ENCODE assay signal across 16 cellular contexts in genomic region chr1:218481116-218481775, GRCh38.
DNase-seq lines count a peak whose midpoint lies in the region; ATAC-seq, FAIRE-seq and TF ChIP-seq lines count a peak whose summit lies in the region.
"Had no signal": no experiment of that assay in that cellular context is flagged by ENCODE, and none has a peak within 500 bp of the region (broad histone marks: within the 10 kb centered on the region; RNA-seq: fewer than 3 reads in every experiment).

No MANE protein-coding gene starts in this region.

- in situ Hi-C loops in IMR-90 (cut with MboI; ENCODE audit: low sequenced_read_pairs) = loop anchor here (10.0 kb wide), 1 partner anchor 584 kb away; no protein-coding TSS in a partner anchor

- 15% methylated on average over 3 of the region's 3 CpGs for WGBS in A549 (ENCODE audit: missing lambda C conversion rate)
- WGBS in IMR-90 (ENCODE audit: extremely low coverage in 2 of 2, insufficient read length in 1 of 2), 2 experiments = no CpG with 5 or more reads among the region's 3 CpGs

- H3K23ac ChIP-seq in IMR-90 (ENCODE audit: low read depth, low read length) = peak overlapping the region; percentile 48; the same call in 1 of the 2 replicates

- H3K9me1 ChIP-seq in IMR-90 (ENCODE audit: insufficient read depth, low read length) = no peaks in the 10 kb centered on the region

- H3K4me1 ChIP-seq in A549 (peaks cover 57% of the 10 kb centered on the region), IMR-90 (ENCODE audit: control insufficient read depth, insufficient read depth, low read length) (peaks cover 13% of the 10 kb centered on the region), muscle layer of colon (ENCODE audit: insufficient read depth, low read length) (peaks cover 20% of the 10 kb centered on the region)

- CTCF ChIA-PET in A549 (lab: Yijun Ruan, JAX) = interaction anchor here (1.0 to 1.6 kb wide), 3 partner anchors 93 to 225 kb away, joined by 3 to 6 read pairs (median 3); no protein-coding TSS in a partner anchor
- CTCF ChIA-PET in IMR-90 (lab: Yijun Ruan, JAX) = interaction anchor here (1.0 kb wide), 1 partner anchor 178 kb away, joined by 3 read pairs; no protein-coding TSS in a partner anchor

- H2BK5ac ChIP-seq in IMR-90 (ENCODE audit: low read depth, low read length, poor library complexity, severe bottlenecking) = peak overlapping the region; percentile 86

- no peak for FAIRE-seq in A549 (lab: Jason Lieb, UNC)

- H3K14ac ChIP-seq in IMR-90 (replicated peaks; ENCODE audit: low read depth, low read length) = 0 out of 2 replicates have a peak overlapping the region, but pooled peaks have one; percentile 60

- no peak for TF ChIP-seq EP300 in A549 (IDR thresholded peaks at IDR 0.05)

- H3K27ac ChIP-seq in A549 (peak overlapping the region; percentile 86 to 91), IMR-90 (ENCODE audit: insufficient read depth, low read length) (peak overlapping the region; percentile 38; the same call in 1 of the 2 replicates), muscle layer of colon (ENCODE audit: low read depth, low read length) (peak overlapping the region; percentile 4)

- intact Hi-C loops in IMR-90 (cut with micrococcal nuclease) = loop anchor here (2.0 kb wide), 1 partner anchor 130 kb away; no protein-coding TSS in a partner anchor

- DNase-seq in A549 (ENCODE audit: low read depth in 1 of 2, low spot score in 1 of 2) (peak in 1 of 2 experiments; percentile 73), IMR-90 (peak; percentile 53), choroid plexus epithelial cell (ENCODE audit: low read depth) (peak; percentile 48), T-helper 2 cell (no peak), activated gamma-delta T cell (lab: John Stamatoyannopoulos, UW) (no peak)
- no peak for DNase-seq in activated CD4-positive, alpha-beta T cell treated with anti-CD3 and anti-CD28 coated beads for 48 hours
- no peak for DNase-seq in stimulated activated naive CD4-positive, alpha-beta T cell treated with Interleukin-2 at 50 U/mL for 16 hours (lab: John Stamatoyannopoulos, UW)
- DNase-seq: activated CD8-positive, alpha-beta memory T cell treated with anti-CD3 and anti-CD28 coated beads, Interleukin-2, amount 10 ng/mL, durations not matched to agents 7 days and 5 days; activated naive CD4-positive, alpha-beta T cell treated with anti-CD3 and anti-CD28 coated beads, Interleukin-2, amount 10 ng/mL, durations not matched to agents 7 days and 5 days; central memory CD4-positive, alpha-beta T cell; hippocampal formation; NCI-H1092 treated with DMSO at 0.1 percent for 48 hours; stimulated activated naive CD4-positive, alpha-beta T cell had no signal

- no TSS peak for BruUV-seq in IMR-90 (replicated peaks; lab: Mats Ljungman, UMichigan)

- H2AK5ac ChIP-seq in IMR-90 (ENCODE audit: low read depth, low read length) = 0 out of 2 replicates have a peak overlapping the region, but pooled peaks have one; percentile 17

- H3K4me3 ChIP-seq in A549 (no peak overlapping the region), IMR-90 (ENCODE audit: insufficient read depth, low read depth, low read length) (no peak overlapping the region), choroid plexus epithelial cell (ENCODE audit: low read depth, low read length) (no peak overlapping the region), muscle layer of colon (ENCODE audit: low read depth in 1 of 2, low read length in 2 of 2) (no peak overlapping the region)
- H3K4me3 ChIP-seq: HAP-1 had no signal

- peak overlapping the region; percentile 53 for H4K91ac ChIP-seq in IMR-90 (ENCODE audit: insufficient read depth, low read depth, low read length)

- H4K20me1 ChIP-seq in IMR-90 (ENCODE audit: insufficient read depth, low read length) = no peaks in the 10 kb centered on the region

- H3K4me2 ChIP-seq in A549 (peak overlapping the region; percentile 65), IMR-90 (ENCODE audit: low read depth, low read length) (peak overlapping the region; percentile 81; the same call in 1 of the 2 replicates)

- peak overlapping the region; percentile 98 for H3K18ac ChIP-seq in IMR-90 (ENCODE audit: low read depth, low read length)

- no peak overlapping the region for H3K9ac ChIP-seq in IMR-90 (ENCODE audit: low read depth, low read length)
- no peak overlapping the region for H3K9ac ChIP-seq in muscle layer of colon (ENCODE audit: low read length)

- peak overlapping the region; percentile 60 for H3K4ac ChIP-seq in IMR-90 (ENCODE audit: low read depth, low read length)

- ATAC-seq in A549 = peak; percentile 16 to 43; a peak in 5 of 6 replicates
- ATAC-seq in IMR-90 (ENCODE audit: low read depth) = peak; percentile 2; the same call in 1 of the 2 replicates
- ATAC-seq: activated CD8-positive, alpha-beta memory T cell treated with anti-CD3 and anti-CD28 coated beads, Interleukin-2, amount 10 ng/mL, durations not matched to agents 7 days and 5 days; WTC11 had no signal

- H4K5ac ChIP-seq in IMR-90 (ENCODE audit: low read depth, low read length) = peak overlapping the region; percentile 96; the same call in 1 of the 2 replicates

- peak overlapping the region; percentile 54; the same call in 2 of the 3 replicates for H2BK15ac ChIP-seq in IMR-90 (ENCODE audit: low read depth, low read length)

- peak overlapping the region; percentile 79 for H2BK20ac ChIP-seq in IMR-90 (ENCODE audit: low read depth, low read length)

- dilution Hi-C loops in IMR-90 (cut with HindIII; ENCODE audit: low sequenced_read_pairs, unreplicated experiment) = no loop called here

- peak overlapping the region; percentile 38 to 48; a peak in 3 of 4 replicates for H4K8ac ChIP-seq in IMR-90 (ENCODE audit: low read depth in 2 of 2, low read length in 2 of 2)

- H3K56ac ChIP-seq in IMR-90 (ENCODE audit: extremely low read depth, insufficient read depth, low read length) = peak overlapping the region; percentile 70

- POLR2A ChIA-PET in A549 (lab: Yijun Ruan, JAX) (interaction anchor here (1.0 to 3.4 kb wide), 9 partner anchors 8 to 225 kb away, joined by 3 to 38 read pairs (median 7); partner anchors contain the start of gene TGFB2), IMR-90 (lab: Charles Lee; ENCODE audit: unreplicated experiment) (no interaction called here)

- no peak for TF ChIP-seq POLR2A in A549 (IDR thresholded peaks at IDR 0.05; ENCODE audit: low read length)
- no peak for TF ChIP-seq POLR2A in IMR-90 (IDR thresholded peaks at IDR 0.05; ENCODE audit: low read depth, low read length)

- H3K79me1 ChIP-seq in IMR-90 (ENCODE audit: low read depth in 1 of 2, low read length in 2 of 2) = no peaks in the 10 kb centered on the region

- no peak overlapping the region for H2AFZ ChIP-seq in IMR-90 (replicated peaks; ENCODE audit: low read length, poor library complexity)

- TF ChIP-seq CTCF in A549 (IDR thresholded peaks at IDR 0.05) (no peak), IMR-90 (conservative IDR thresholded peaks at IDR 0.05; ENCODE audit: low read depth, low read length) (no peak), choroid plexus epithelial cell (conservative IDR thresholded peaks at IDR 0.05; ENCODE audit: low read depth, low read length) (no peak)

- H3K36me3 ChIP-seq in IMR-90 (ENCODE audit: control insufficient read depth, insufficient read depth, low read length) = no peaks in the 10 kb centered on the region
- no peaks in the 10 kb centered on the region for H3K36me3 ChIP-seq in muscle layer of colon (ENCODE audit: insufficient read depth, low read length)
- H3K36me3 ChIP-seq: HAP-1 had no signal

- H3K9me3 ChIP-seq in A549 (peaks cover 18% of the 10 kb centered on the region; the same call in 2 of the 3 replicates), IMR-90 (ENCODE audit: control insufficient read depth, insufficient read depth, low read length) (no peaks in the 10 kb centered on the region), muscle layer of colon (ENCODE audit: low read length) (no peaks in the 10 kb centered on the region)
- H3K9me3 ChIP-seq: HAP-1 had no signal

- no peak for TF ChIP-seq RAD21 in A549 (conservative IDR thresholded peaks at IDR 0.05 in 1 of 2, IDR thresholded peaks at IDR 0.05 in 1 of 2)
- TF ChIP-seq RAD21 in IMR-90 (IDR thresholded peaks at IDR 0.05; ENCODE audit: low read length) = no peak

- no peak overlapping the region for H2AK9ac ChIP-seq in IMR-90 (replicated peaks; ENCODE audit: low read depth, low read length, poor library complexity)

- no peaks in the 10 kb centered on the region for H3K27me3 ChIP-seq in IMR-90 (ENCODE audit: control insufficient read depth, insufficient read depth, low read length)
- no peaks in the 10 kb centered on the region for H3K27me3 ChIP-seq in muscle layer of colon (ENCODE audit: control insufficient read depth in 1 of 2, insufficient read depth in 2 of 2, low read length in 2 of 2)

- H2BK120ac ChIP-seq in IMR-90 (ENCODE audit: low read depth, low read length) = peak overlapping the region; percentile 89

TF ChIP-seq in A549, 52 proteins besides CTCF, POLR2A, EP300 and RAD21:
- TF ChIP-seq RCOR1 (IDR thresholded peaks at IDR 0.05; ENCODE audit: low read depth, low read length) (no peak), ZNF302 (CRISPR knock-in tag; IDR thresholded peaks at IDR 0.05) (0 out of 2 replicates have a peak, but pooled peaks have one; percentile 27)

TF ChIP-seq in IMR-90, 13 proteins besides CTCF, POLR2A, EP300 and RAD21 (continues in another document):
- TF ChIP-seq RFX5 (IDR thresholded peaks at IDR 0.05; ENCODE audit: low read depth, low read length) (no peak), MAZ (IDR thresholded peaks at IDR 0.05; ENCODE audit: borderline replicate concordance, low read depth, low read length) (no peak), CHD1 (IDR thresholded peaks at IDR 0.05; ENCODE audit: low read depth, low read length) (no peak), NFE2L2 (IDR thresholded peaks at IDR 0.05; ENCODE audit: low read depth, low read length) (no peak), RCOR1 (IDR thresholded peaks at IDR 0.05; ENCODE audit: insufficient replicate concordance, low read length) (no peak), MAFK (IDR thresholded peaks at IDR 0.05; ENCODE audit: low read depth, low read length) (no peak), BHLHE40 (IDR thresholded peaks at IDR 0.05; ENCODE audit: low read depth, low read length) (no peak), CEBPB (IDR thresholded peaks at IDR 0.05; ENCODE audit: low read depth, low read length) (no peak), SMC3 (IDR thresholded peaks at IDR 0.05; ENCODE audit: low read depth, low read length) (no peak), ELK1 (IDR thresholded peaks at IDR 0.05; ENCODE audit: borderline replicate concordance, low read depth, low read length) (no peak), MXI1 (IDR thresholded peaks at IDR 0.05; ENCODE audit: borderline replicate concordance, low read depth, low read length) (no peak)

Comparison
In these comparisons a context has a peak if more than half of its experiments do, and no peak if none do; other contexts are left out.
1. DNase-seq: peak in IMR-90 (single experiment) and choroid plexus epithelial cell (single experiment); none in T-helper 2 cell (0 of 5), activated CD4-positive, alpha-beta T cell treated with anti-CD3 and anti-CD28 coated beads for 48 hours (single experiment), stimulated activated naive CD4-positive, alpha-beta T cell treated with Interleukin-2 at 50 U/mL for 16 hours (single experiment) and activated gamma-delta T cell (single experiment).
2. H3K27ac ChIP-seq: peak in every context shown above with its lines; median percentile 88 in A549; 38 in IMR-90; 4 in muscle layer of colon.